8 cellular contexts compared by ENCODE assay signal in genomic region chr15:72473670-72474465, GRCh38. TPM values are rescaled to one million over a fixed set of nuclear protein-coding genes. Genes with fewer than 3 reads are reported as not detected.
DNase-seq lines count a peak whose midpoint lies in the region; ATAC-seq and TF ChIP-seq lines count a peak whose summit lies in the region.

Gene ARIH1, plus strand, starts transcription at chr15:72474330. Its CDS starts 310 bp downstream, at chr15:72474640.

- CTCF ChIA-PET in CD4-positive, alpha-beta memory T cell (lab: Charles Lee; ENCODE audit: partially characterized antibody) = interaction anchor here (0.6 to 2.6 kb wide), 9 partner anchors 8 to 247 kb away, joined by 3 to 32 read pairs (median 3); partner anchors contain the start of gene HEXA
- CTCF ChIA-PET in activated CD8-positive, alpha-beta T cell treated with anti-CD3 and anti-CD28 coated beads for 36 hours (lab: Charles Lee) = interaction anchor here (0.6 to 1.7 kb wide), 10 partner anchors 10 to 161 kb away, joined by 3 to 10 read pairs (median 4); no protein-coding TSS in a partner anchor

- H3K4me1 Mint-ChIP-seq in CD4-positive, alpha-beta memory T cell = peaks cover 30 to 65% (median 43%) of the 10 kb centered on the region in 4 donors
- peaks cover 31% of the 10 kb centered on the region for H3K4me1 Mint-ChIP-seq in activated CD8-positive, alpha-beta T cell treated with anti-CD3 and anti-CD28 coated beads for 36 hours (ENCODE audit: low read depth)

- H3K27ac Mint-ChIP-seq in CD4-positive, alpha-beta memory T cell = peak within 1 kb of the TSS; percentile 97 to 100 (median 99)
- peak within 1 kb of the TSS; percentile 87 for H3K27ac Mint-ChIP-seq in activated CD8-positive, alpha-beta T cell treated with anti-CD3 and anti-CD28 coated beads for 36 hours

- DNase-seq in CD4-positive, alpha-beta memory T cell = peak; percentile 93 to 97 (median 96)
- DNase-seq in NCI-H82 (lab: John Stamatoyannopoulos, UW) (peak; percentile 96), ecto neural progenitor cell (ENCODE audit: low spot score) (peak; percentile 98), lower lobe of right lung (peak; percentile 97)
- DNase-seq in activated CD8-positive, alpha-beta T cell treated with anti-CD3 and anti-CD28 coated beads for 36 hours = peak; percentile 95
- DNase-seq in stimulated activated CD4-positive, alpha-beta T cell treated with anti-CD3 and anti-CD28 coated beads, TNF-alpha, amount 100 ng/mL, for 24 hours (ENCODE audit: low read depth in 3 of 3) = peak; percentile 90 to 95 (median 94)

- H3K9me3 Mint-ChIP-seq in CD4-positive, alpha-beta memory T cell = no peaks in the 10 kb centered on the region
- H3K9me3 Mint-ChIP-seq in activated CD8-positive, alpha-beta T cell treated with anti-CD3 and anti-CD28 coated beads for 36 hours = no peaks in the 10 kb centered on the region

- H3K27me3 Mint-ChIP-seq in CD4-positive, alpha-beta memory T cell = no peaks in the 10 kb centered on the region
- H3K27me3 Mint-ChIP-seq in activated CD8-positive, alpha-beta T cell treated with anti-CD3 and anti-CD28 coated beads for 36 hours = no peaks in the 10 kb centered on the region

- intact Hi-C loops in CD4-positive, alpha-beta memory T cell (cut with micrococcal nuclease) = loop anchor here (1.0 to 10.0 kb wide), 8 partner anchors 12 to 311 kb away; partner anchors contain the start of genes ADPGK, BBS4, HIGD2B and PARP6
- intact Hi-C loops in activated CD8-positive, alpha-beta T cell treated with anti-CD3 and anti-CD28 coated beads for 36 hours (cut with micrococcal nuclease) = no loop called here
- intact Hi-C loops in lower lobe of right lung (cut with DNase I) = no loop called here

- H3K9me3 ChIP-seq in CD4-positive, alpha-beta memory T cell (ENCODE audit: control insufficient read depth in 1 of 2, low read length in 2 of 2) = no peaks in the 10 kb centered on the region
- H3K9me3 ChIP-seq in lower lobe of right lung = no peaks in the 10 kb centered on the region

- peak; percentile 85 for ATAC-seq in GM19397 (IDR thresholded peaks at IDR 0.05; ENCODE audit: unreplicated experiment)
- ATAC-seq in HG03575 (IDR thresholded peaks at IDR 0.05; ENCODE audit: extremely low read depth, insufficient number of reproducible peaks, low FRiP score, unreplicated experiment) = peak; percentile 33
- peak; percentile 78 for ATAC-seq in activated CD8-positive, alpha-beta T cell treated with anti-CD3 and anti-CD28 coated beads for 36 hours
- peak; percentile 97 to 99 for ATAC-seq in lower lobe of right lung

- POLR2A ChIA-PET in CD4-positive, alpha-beta memory T cell (lab: Charles Lee; ENCODE audit: partially characterized antibody) = interaction anchor here (0.7 to 5.1 kb wide), 17 partner anchors 9 to 309 kb away, joined by 3 to 90 read pairs (median 5); partner anchors contain the start of genes ADPGK, HEXA and PKM
- POLR2A ChIA-PET in activated CD8-positive, alpha-beta T cell treated with anti-CD3 and anti-CD28 coated beads for 36 hours (lab: Charles Lee) = interaction anchor here (0.6 to 3.6 kb wide), 17 partner anchors 9 to 298 kb away, joined by 3 to 20 read pairs (median 3); partner anchors contain the start of gene HEXA

- H3K27me3 ChIP-seq in CD4-positive, alpha-beta memory T cell (ENCODE audit: insufficient read depth, low read length) = no peaks in the 10 kb centered on the region
- no peaks in the 10 kb centered on the region for H3K27me3 ChIP-seq in lower lobe of right lung (ENCODE audit: low read depth)

- H3K36me3 Mint-ChIP-seq in CD4-positive, alpha-beta memory T cell = peaks cover 6 to 40% of the 10 kb centered on the region in 2 donors
- peaks cover 34% of the 10 kb centered on the region for H3K36me3 Mint-ChIP-seq in activated CD8-positive, alpha-beta T cell treated with anti-CD3 and anti-CD28 coated beads for 36 hours (ENCODE audit: low read depth)

- H3K36me3 ChIP-seq in CD4-positive, alpha-beta memory T cell (ENCODE audit: insufficient read depth, low read length) = no peaks in the 10 kb centered on the region
- peaks cover 26% of the 10 kb centered on the region for H3K36me3 ChIP-seq in lower lobe of right lung

- H3K4me3 ChIP-seq in CD4-positive, alpha-beta memory T cell (ENCODE audit: low read length in 2 of 2) = peak within 1 kb of the TSS; percentile 64 to 78
- peak within 1 kb of the TSS; percentile 90 for H3K4me3 ChIP-seq in lower lobe of right lung

- H3K27ac ChIP-seq in CD4-positive, alpha-beta memory T cell (ENCODE audit: low read depth, low read length) = peak within 1 kb of the TSS; percentile 100
- peak within 1 kb of the TSS; percentile 100 for H3K27ac ChIP-seq in lower lobe of right lung

- TF ChIP-seq CTCF in activated CD8-positive, alpha-beta T cell treated with anti-CD3 and anti-CD28 coated beads for 36 hours (IDR thresholded peaks at IDR 0.05) = no peak
- TF ChIP-seq CTCF in lower lobe of right lung (IDR thresholded peaks at IDR 0.05) = peak; percentile 13

- peak within 1 kb of the TSS; percentile 94 to 99 (median 97) for H3K4me3 Mint-ChIP-seq in CD4-positive, alpha-beta memory T cell
- H3K4me3 Mint-ChIP-seq in activated CD8-positive, alpha-beta T cell treated with anti-CD3 and anti-CD28 coated beads for 36 hours = peak within 1 kb of the TSS; percentile 97

- H3K4me1 ChIP-seq in CD4-positive, alpha-beta memory T cell (ENCODE audit: insufficient read depth, low read length) = peaks cover 48% of the 10 kb centered on the region
- peaks cover 45% of the 10 kb centered on the region for H3K4me1 ChIP-seq in lower lobe of right lung

RNA-seq across cellular contexts. Expression of gene ARIH1, which starts in this region (rescaled TPM):
- 100 to 1,000 TPM; 203 to 210 TPM for total RNA-seq in CD4-positive, alpha-beta memory T cell
- polyA plus RNA-seq in CD4-positive, alpha-beta memory T cell = 10 to 100 TPM; 10.5 to 36.8 TPM
- total RNA-seq in activated CD8-positive, alpha-beta T cell treated with anti-CD3 and anti-CD28 coated beads for 36 hours = 100 to 1,000 TPM; 170 to 175 TPM
- total RNA-seq in lower lobe of right lung = 149 TPM

Comparison
In these comparisons a context has a peak if more than half of its experiments do, and no peak if none do; other contexts are left out.
1. Peak in every context shown above with its lines: DNase-seq, ATAC-seq, H3K4me3 ChIP-seq and H3K27ac ChIP-seq.
2. ATAC-seq: peak in every context shown above with its lines; median percentile 98 in lower lobe of right lung; 85 in GM19397; 78 in activated CD8-positive, alpha-beta T cell treated with anti-CD3 and anti-CD28 coated beads for 36 hours; 33 in HG03575.